In the genomic region with DNA sequence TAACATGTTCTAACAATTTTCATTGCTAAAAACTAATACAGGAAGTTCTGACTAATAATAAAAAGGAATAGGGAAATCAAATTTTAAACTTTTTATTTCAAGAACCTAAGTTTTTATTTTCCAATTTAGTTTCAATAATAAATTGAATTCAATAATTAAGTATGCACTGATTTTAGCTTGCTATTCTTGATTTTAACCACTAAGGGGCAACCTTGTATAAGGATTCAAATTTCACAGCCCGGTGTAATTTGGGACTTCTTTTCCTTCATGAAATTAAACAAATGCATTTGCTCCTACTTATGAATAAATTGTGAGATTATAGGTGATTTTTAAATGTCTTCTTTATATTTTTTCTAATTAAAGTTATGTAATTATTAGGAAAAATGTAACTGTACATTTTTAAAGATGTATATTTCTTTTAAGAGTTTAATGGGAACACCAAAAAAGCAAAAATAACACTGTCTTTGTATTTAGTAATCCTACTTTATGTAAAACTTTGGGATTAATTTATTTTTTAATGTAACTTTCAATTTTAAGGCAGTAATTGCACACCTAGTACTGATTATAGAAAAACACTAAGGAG, we compare ENCODE assay signal across 8 cellular contexts.
DNase-seq lines count a peak whose midpoint lies in the region; ATAC-seq and TF ChIP-seq lines count a peak whose summit lies in the region.

No MANE protein-coding gene starts in this region.

- H3K4me1 Mint-ChIP-seq in activated CD4-positive, alpha-beta memory T cell treated with anti-CD3 and anti-CD28 coated beads for 36 hours (ENCODE audit: low read depth): no peaks in the 10 kb centered on the region

- TF ChIP-seq CTCF in DND-41 (IDR thresholded peaks at IDR 0.05; ENCODE audit: borderline replicate concordance, extremely low read depth, low read length, poor library complexity, severe bottlenecking) (peak; percentile 68), RWPE1 (conservative IDR thresholded peaks at IDR 0.05; ENCODE audit: low read depth) (peak; percentile 67), omental fat pad (IDR thresholded peaks at IDR 0.05) (no peak)

- POLR2A ChIA-PET in RWPE1 (lab: Yijun Ruan, JAX; ENCODE audit: low non-redundant PET): no interaction called here
- POLR2A ChIA-PET in activated CD4-positive, alpha-beta memory T cell treated with anti-CD3 and anti-CD28 coated beads for 36 hours (lab: Charles Lee): no interaction called here

- H2AFZ ChIP-seq in DND-41 (ENCODE audit: low read depth, low read length): no peak overlapping the region

- H3K79me2 ChIP-seq in DND-41 (ENCODE audit: insufficient read depth, low read length): no peaks in the 10 kb centered on the region

- ATAC-seq in DND-41 (ENCODE audit: insufficient read depth, low read depth): no peak
- peak; percentile 50 for ATAC-seq in HG03520 (IDR thresholded peaks at IDR 0.05; ENCODE audit: unreplicated experiment)
- no peak for ATAC-seq in omental fat pad (ENCODE audit: low FRiP score)
- ATAC-seq in GM21737 (IDR thresholded peaks at IDR 0.05; ENCODE audit: unreplicated experiment): no peak

- H3K27ac Mint-ChIP-seq in activated CD4-positive, alpha-beta memory T cell treated with anti-CD3 and anti-CD28 coated beads for 36 hours: no peak overlapping the region

- no peaks in the 10 kb centered on the region for H3K36me3 ChIP-seq in DND-41 (ENCODE audit: insufficient read depth, low read length)

- intact Hi-C loops in activated CD4-positive, alpha-beta memory T cell treated with anti-CD3 and anti-CD28 coated beads for 36 hours (cut with micrococcal nuclease): loop anchor here (1.0 kb wide), 1 partner anchor 1078 kb away; no protein-coding TSS in a partner anchor

- H3K27ac ChIP-seq in DND-41 (ENCODE audit: low read length) (no peak overlapping the region), RWPE1 (no peak overlapping the region)

- no peak overlapping the region for H3K4me3 ChIP-seq in DND-41 (ENCODE audit: low read depth in 1 of 2, low read length in 2 of 2)

- no peak overlapping the region for H3K4me2 ChIP-seq in DND-41 (ENCODE audit: insufficient read depth, low read length)

- no peaks in the 10 kb centered on the region for H3K4me1 ChIP-seq in DND-41 (ENCODE audit: insufficient read depth, low read length)

- H3K4me3 Mint-ChIP-seq in activated CD4-positive, alpha-beta memory T cell treated with anti-CD3 and anti-CD28 coated beads for 36 hours: no peak overlapping the region

- H3K9me3 ChIP-seq in DND-41 (ENCODE audit: insufficient read depth, low read length, severe bottlenecking): no peaks in the 10 kb centered on the region

- DNase-seq in DND-41 (no peak), RWPE1 (ENCODE audit: low spot score) (peak; percentile 24), fibroblast of the conjunctiva (ENCODE audit: low read depth) (peak; percentile 18), smooth muscle cell of the brain vasculature (ENCODE audit: low read depth, low spot score) (peak; percentile 10), omental fat pad (ENCODE audit: low spot score) (no peak)
- DNase-seq in activated CD4-positive, alpha-beta memory T cell treated with anti-CD3 and anti-CD28 coated beads for 36 hours: no peak

- CTCF ChIA-PET in RWPE1 (lab: Yijun Ruan, JAX): interaction anchor here (0.6 to 1.7 kb wide), 8 partner anchors 8 to 1078 kb away, joined by 3 to 10 read pairs (median 4); no protein-coding TSS in a partner anchor
- CTCF ChIA-PET in activated CD4-positive, alpha-beta memory T cell treated with anti-CD3 and anti-CD28 coated beads for 36 hours (lab: Charles Lee): interaction anchor here (0.6 to 3.3 kb wide), 5 partner anchors 10 to 1979 kb away, joined by 3 to 33 read pairs (median 4); no protein-coding TSS in a partner anchor

- H4K20me1 ChIP-seq in DND-41 (ENCODE audit: insufficient read depth, low read length): no peaks in the 10 kb centered on the region

- H3K27me3 ChIP-seq in DND-41 (ENCODE audit: insufficient read depth, low read length, poor library complexity): no peaks in the 10 kb centered on the region

- H3K9ac ChIP-seq in DND-41 (ENCODE audit: low read depth, low read length): no peak overlapping the region

- H3K27me3 Mint-ChIP-seq in activated CD4-positive, alpha-beta memory T cell treated with anti-CD3 and anti-CD28 coated beads for 36 hours: peaks cover 4% of the 10 kb centered on the region

- no peaks in the 10 kb centered on the region for H3K36me3 Mint-ChIP-seq in activated CD4-positive, alpha-beta memory T cell treated with anti-CD3 and anti-CD28 coated beads for 36 hours

- H3K9me3 Mint-ChIP-seq in activated CD4-positive, alpha-beta memory T cell treated with anti-CD3 and anti-CD28 coated beads for 36 hours: no peaks in the 10 kb centered on the region

Comparison
In these comparisons a context has a peak if more than half of its experiments do, and no peak if none do; other contexts are left out.
1. DNase-seq: peak in RWPE1 (single experiment), fibroblast of the conjunctiva (single experiment) and smooth muscle cell of the brain vasculature (single experiment); none in DND-41 (single experiment), omental fat pad (single experiment) and activated CD4-positive, alpha-beta memory T cell treated with anti-CD3 and anti-CD28 coated beads for 36 hours (single experiment).
2. CTCF ChIP-seq: peak in DND-41 (single experiment) and RWPE1 (single experiment); none in omental fat pad (0 of 3).